8 cellular contexts compared by ENCODE assay signal in genomic region chr17:76816590-76817135, GRCh38. TPM values are rescaled to one million over a fixed set of nuclear protein-coding genes. Genes with fewer than 3 reads are reported as not detected.
DNase-seq lines count a peak whose midpoint lies in the region; ATAC-seq and TF ChIP-seq lines count a peak whose summit lies in the region.

No MANE protein-coding gene starts in this region.

- peak; percentile 56 for DNase-seq in GM10248 (ENCODE audit: extremely low spot score)
- peak; percentile 85 for DNase-seq in NCI-H1436 (lab: John Stamatoyannopoulos, UW)
- peak; percentile 35 for DNase-seq in T-helper 2 cell treated with Interferon-gamma antibody and Interleukin-4, amounts not matched to agents 5 μg/mL and 100 μg/mL, for 36 hours (ENCODE audit: low spot score)
- DNase-seq in astrocyte of the cerebellum (ENCODE audit: low read depth), result peak; percentile 34
- peak; percentile 89 for DNase-seq in islet precursor cell
- peak; percentile 14 to 36 (median 22) for DNase-seq in stimulated activated CD4-positive, alpha-beta T cell treated with anti-CD3 and anti-CD28 coated beads, TNF-alpha, amount 100 ng/mL, for 4 hours (ENCODE audit: low read depth in 3 of 3)
- DNase-seq in CD14-positive monocyte (ENCODE audit: low spot score), result no peak

- in situ Hi-C loops in astrocyte of the cerebellum (cut with HindIII; ENCODE audit: low sequenced_read_pairs), result no loop called here

- H3K4me3 Mint-ChIP-seq in T-helper 2 cell treated with Interferon-gamma antibody and Interleukin-4, amounts not matched to agents 5 μg/mL and 100 μg/mL, for 36 hours, result no peak overlapping the region
- H3K4me3 Mint-ChIP-seq in CD14-positive monocyte, result no peak overlapping the region

- no peaks in the 10 kb centered on the region for H3K36me3 Mint-ChIP-seq in T-helper 2 cell treated with Interferon-gamma antibody and Interleukin-4, amounts not matched to agents 5 μg/mL and 100 μg/mL, for 36 hours (ENCODE audit: low read depth)
- H3K36me3 Mint-ChIP-seq in CD14-positive monocyte, result no peaks in the 10 kb centered on the region

- H3K27me3 Mint-ChIP-seq in T-helper 2 cell treated with Interferon-gamma antibody and Interleukin-4, amounts not matched to agents 5 μg/mL and 100 μg/mL, for 36 hours (ENCODE audit: low read depth), result peaks cover 12% of the 10 kb centered on the region
- H3K27me3 Mint-ChIP-seq in CD14-positive monocyte (ENCODE audit: low read depth in 3 of 3), result peaks cover 2 to 13% (median 3%) of the 10 kb centered on the region in 3 donors

- ATAC-seq in GM18873 (IDR thresholded peaks at IDR 0.05; ENCODE audit: low FRiP score, unreplicated experiment), result no peak

- H3K27ac Mint-ChIP-seq in T-helper 2 cell treated with Interferon-gamma antibody and Interleukin-4, amounts not matched to agents 5 μg/mL and 100 μg/mL, for 36 hours, result no peak overlapping the region
- no peak overlapping the region for H3K27ac Mint-ChIP-seq in CD14-positive monocyte

- intact Hi-C loops in CD14-positive monocyte (cut with micrococcal nuclease), result no loop called here

- CTCF ChIA-PET in GM10248 (lab: Yijun Ruan, JAX), result interaction anchor here (0.7 to 1.3 kb wide), 4 partner anchors 9 to 240 kb away, joined by 3 to 6 read pairs (median 4); no protein-coding TSS in a partner anchor

- no peak overlapping the region for H3K4me3 ChIP-seq in astrocyte of the cerebellum (ENCODE audit: low read depth, low read length)

- H3K4me1 Mint-ChIP-seq in T-helper 2 cell treated with Interferon-gamma antibody and Interleukin-4, amounts not matched to agents 5 μg/mL and 100 μg/mL, for 36 hours (ENCODE audit: low read depth), result peaks cover 9% of the 10 kb centered on the region
- H3K4me1 Mint-ChIP-seq in CD14-positive monocyte, result peaks cover 6% of the 10 kb centered on the region

- H3K9me3 Mint-ChIP-seq in T-helper 2 cell treated with Interferon-gamma antibody and Interleukin-4, amounts not matched to agents 5 μg/mL and 100 μg/mL, for 36 hours, result no peaks in the 10 kb centered on the region
- H3K9me3 Mint-ChIP-seq in CD14-positive monocyte, result no peaks in the 10 kb centered on the region

- POLR2A ChIA-PET in GM10248 (lab: Yijun Ruan, JAX), result no interaction called here

- peak; percentile 71 for TF ChIP-seq CTCF in GM10248 (IDR thresholded peaks at IDR 0.05; ENCODE audit: control extremely low read depth, extremely low read depth, low read depth, missing control alignments)
- peak; percentile 85 for TF ChIP-seq CTCF in astrocyte of the cerebellum (IDR thresholded peaks at IDR 0.05; ENCODE audit: low read depth, low read length, missing control alignments)
- TF ChIP-seq CTCF in CD14-positive monocyte (IDR thresholded peaks at IDR 0.05), result no peak

RNA-seq across cellular contexts. Expression of gene MGAT5B, which starts 51.5 kb away (rescaled TPM):
- not detected for polyA plus RNA-seq in CD14-positive monocyte
